8 cellular contexts compared by ENCODE assay signal in the genomic region with DNA sequence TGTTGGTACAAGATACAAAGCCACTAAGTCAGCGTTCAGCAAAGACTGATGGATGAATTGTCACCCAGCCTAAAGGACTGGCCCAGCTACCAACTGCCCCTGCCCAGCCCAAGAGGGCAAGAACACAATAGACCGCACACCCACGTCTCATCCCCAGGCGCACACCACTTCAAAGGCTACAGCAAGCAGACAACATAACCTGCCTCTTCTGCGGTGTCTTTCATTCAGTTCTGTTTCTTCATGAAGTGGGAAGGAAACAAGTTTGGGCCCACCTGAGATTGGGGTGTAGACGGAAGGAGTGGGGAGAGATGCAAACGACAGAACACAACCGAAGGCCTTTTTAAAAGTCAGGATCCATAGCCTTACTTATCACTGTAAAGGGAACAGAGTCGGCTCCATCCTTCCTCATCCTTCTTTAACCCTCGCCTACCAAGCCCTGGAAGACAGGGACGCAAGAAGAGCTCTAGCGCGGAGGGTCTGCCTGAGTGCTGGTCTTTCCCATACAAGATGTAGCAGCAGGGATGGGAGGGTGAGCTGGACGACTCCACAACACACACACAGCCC. TPM values are rescaled to one million over a fixed set of nuclear protein-coding genes. Genes with fewer than 3 reads are reported as not detected.
DNase-seq lines count a peak whose midpoint lies in the region; ATAC-seq and TF ChIP-seq lines count a peak whose summit lies in the region.

No MANE protein-coding gene starts in this region.

- WGBS in spleen, 5 donors = 3 to 12% (median 4%) methylated on average over 13 to 14 of the region's 14 CpGs

- H3K4me3 ChIP-seq in astrocyte of the cerebellum (ENCODE audit: low read depth, low read length) = peak overlapping the region; percentile 67
- H3K4me3 ChIP-seq in spleen = peak overlapping the region; percentile 54 to 85 (median 74)

- no peaks in the 10 kb centered on the region for H3K9me3 ChIP-seq in spleen

- TF ChIP-seq CTCF in astrocyte of the cerebellum (IDR thresholded peaks at IDR 0.05; ENCODE audit: low read depth, low read length, missing control alignments) (no peak), spleen (IDR thresholded peaks at IDR 0.05 in 8 of 11, conservative IDR thresholded peaks at IDR 0.05 in 3 of 11) (no peak)

- H3K27ac ChIP-seq in spleen = peak overlapping the region; percentile 91 to 97 (median 96)

- DNase-seq in SIG-M5 treated with dmso at 0.1 percent for 504 hours (lab: John Stamatoyannopoulos, UW; ENCODE audit: unreplicated experiment) (peak; percentile 57), SIG-M5 (lab: John Stamatoyannopoulos, UW) (no peak), SHP77 treated with DMSO at 0.1 percent for 48 hours (lab: John Stamatoyannopoulos, UW) (peak; percentile 35), astrocyte of the cerebellum (ENCODE audit: low read depth) (no peak), iris pigment epithelial cell (ENCODE audit: low read depth) (peak; percentile 65), spleen (no peak), NCI-H128 (lab: John Stamatoyannopoulos, UW; ENCODE audit: unreplicated experiment) (no peak)

- peaks cover 0 to 6% (median 0%) of the 10 kb centered on the region in 6 donors for H3K36me3 ChIP-seq in spleen

- no peak for ATAC-seq in GM19397 (IDR thresholded peaks at IDR 0.05; ENCODE audit: unreplicated experiment)

- intact Hi-C loops in spleen (cut with DNase I; ENCODE audit: low total_unique reads) = no loop called here

- no peak for TF ChIP-seq POLR2A in spleen (IDR thresholded peaks at IDR 0.05)

- in situ Hi-C loops in astrocyte of the cerebellum (cut with HindIII; ENCODE audit: low sequenced_read_pairs) = no loop called here

- no peaks in the 10 kb centered on the region for H3K27me3 ChIP-seq in spleen (replicated peaks in 1 of 7)

- H3K4me1 ChIP-seq in spleen = peaks cover 45 to 74% (median 64%) of the 10 kb centered on the region in 6 donors

RNA-seq across cellular contexts. Expression of gene SCARB2, which starts 0.7 kb away (rescaled TPM):
- 100 to 1,000 TPM; 107 to 201 (median 156) TPM for total RNA-seq in spleen
- 10 to 100 TPM; 27.2 to 32.0 (median 28.8) TPM for polyA plus RNA-seq in spleen

RNA-seq across cellular contexts. Expression of gene FAM47E, which starts 38.6 kb away (rescaled TPM):
- total RNA-seq in spleen = 1 to 10 TPM in 6 of 7 donors, under 1 TPM in 1; 0.66 to 6.2 (median 2.4) TPM
- 1 to 10 TPM; 1.0 to 1.4 (median 1.3) TPM for polyA plus RNA-seq in spleen

Comparison
In these comparisons a context has a peak if more than half of its experiments do, and no peak if none do; other contexts are left out.
1. DNase-seq: peak in SIG-M5 treated with dmso at 0.1 percent for 504 hours (single experiment), SHP77 treated with DMSO at 0.1 percent for 48 hours (single experiment) and iris pigment epithelial cell (single experiment); none in SIG-M5 (single experiment), astrocyte of the cerebellum (single experiment), spleen (single experiment) and NCI-H128 (single experiment).